Comparison of ENCODE assay signal across 26 cellular contexts in genomic region chr15:47846128-47846868, GRCh38.
DNase-seq lines count a peak whose midpoint lies in the region; ATAC-seq and TF ChIP-seq lines count a peak whose summit lies in the region.
"Had no signal": no experiment of that assay in that cellular context is flagged by ENCODE, and none has a peak within 500 bp of the region (broad histone marks: within the 10 kb centered on the region; RNA-seq: fewer than 3 reads in every experiment).

No MANE protein-coding gene starts in this region.

- CTCF ChIA-PET in HEK293 (lab: Yijun Ruan, JAX), result no interaction called here

- no peak for TF ChIP-seq CTCF in HEK293 (tag by site-specific recombination; IDR thresholded peaks at IDR 0.05)
- TF ChIP-seq CTCF in dorsolateral prefrontal cortex (IDR thresholded peaks at IDR 0.05 in 54 of 56, conservative IDR thresholded peaks at IDR 0.05 in 2 of 56; ENCODE audit: low read depth in 1 of 56, partially characterized antibody in 56 of 56), result peak in 2 of 56 donors; percentile 9 to 24
- TF ChIP-seq CTCF in BE2C (IDR thresholded peaks at IDR 0.05; ENCODE audit: low read depth, low read length), result no peak

- H3K27me3 Mint-ChIP-seq in naive thymus-derived CD8-positive, alpha-beta T cell, result peaks cover 2 to 20% (median 7%) of the 10 kb centered on the region in 5 donors

- H3K36me3 Mint-ChIP-seq in naive thymus-derived CD8-positive, alpha-beta T cell, result no peaks in the 10 kb centered on the region
- H3K36me3 Mint-ChIP-seq: CD8-positive, alpha-beta T cell had no signal

- H3K4me1 ChIP-seq in HEK293 (ENCODE audit: control insufficient read depth, insufficient read depth, low read length), result no peaks in the 10 kb centered on the region
- no peaks in the 10 kb centered on the region for H3K4me1 ChIP-seq in BE2C
- H3K4me1 ChIP-seq: Caco-2, HAP-1 had no signal

- H3K4me3 Mint-ChIP-seq in naive thymus-derived CD8-positive, alpha-beta T cell, result no peak overlapping the region
- H3K4me3 Mint-ChIP-seq: CD8-positive, alpha-beta T cell had no signal

- no peak overlapping the region for H3K27ac Mint-ChIP-seq in naive thymus-derived CD8-positive, alpha-beta T cell
- H3K27ac Mint-ChIP-seq: CD8-positive, alpha-beta T cell had no signal

- no peak overlapping the region for H3K4me3 ChIP-seq in HEK293 (ENCODE audit: low read depth, low read length)
- H3K4me3 ChIP-seq in dorsolateral prefrontal cortex, result no peak overlapping the region
- H3K4me3 ChIP-seq in BE2C (ENCODE audit: low read depth, low read length), result no peak overlapping the region
- H3K4me3 ChIP-seq: GM12878, HAP-1, MG63 had no signal

- H3K36me3 ChIP-seq in HEK293 (ENCODE audit: control insufficient read depth in 2 of 2, insufficient read depth in 1 of 2, low read length in 2 of 2), result no peaks in the 10 kb centered on the region
- H3K36me3 ChIP-seq in BE2C, result no peaks in the 10 kb centered on the region
- H3K36me3 ChIP-seq: HAP-1, MG63 had no signal

- no peak for ATAC-seq in naive thymus-derived CD8-positive, alpha-beta T cell
- ATAC-seq: CD8-positive, alpha-beta T cell; GM12878 had no signal

- H3K27me3 ChIP-seq in dorsolateral prefrontal cortex (no peaks in the 10 kb centered on the region), BE2C (no peaks in the 10 kb centered on the region)
- H3K27me3 ChIP-seq: MG63 had no signal

- H3K9me3 ChIP-seq in HEK293 (ENCODE audit: control insufficient read depth, insufficient read depth, low read depth, low read length) (no peaks in the 10 kb centered on the region), BE2C (no peaks in the 10 kb centered on the region)
- H3K9me3 ChIP-seq: Caco-2, HAP-1, MG63 had no signal

- POLR2A ChIA-PET in HEK293 (lab: Yijun Ruan, JAX), result no interaction called here
- POLR2A ChIA-PET in naive thymus-derived CD8-positive, alpha-beta T cell (lab: Charles Lee), result no interaction called here

- DNase-seq in dorsolateral prefrontal cortex, result peak in 4 of 10 donors; percentile 37 to 65 (median 50)
- peak; percentile 57 for DNase-seq in midbrain (lab: John Stamatoyannopoulos, UW)
- DNase-seq in BE2C, result no peak
- DNase-seq in stimulated activated CD8-positive, alpha-beta memory T cell treated with anti-CD3 and anti-CD28 coated beads, Interleukin-4, amount 100 ng/mL, for 48 hours, result no peak
- no peak for DNase-seq in naive thymus-derived CD8-positive, alpha-beta T cell
- DNase-seq: Caco-2; CD8-positive, alpha-beta T cell; EL; GDM1; GOT3; IMR-90; KG1; MG63; NCI-H1105 treated with DMSO at 0.1 percent for 48 hours; NCI-H146; NCI-H1930; NCI-H2107; NCI-H446; NCI-H526; NCI-H82; NK-92 treated with Interleukin-12 subunit alpha and Interleukin-12 subunit beta, amount 100 ng/mL, for 24 hours; PC-3 had no signal

- no peaks in the 10 kb centered on the region for H3K4me1 Mint-ChIP-seq in naive thymus-derived CD8-positive, alpha-beta T cell

- H3K9me3 Mint-ChIP-seq in naive thymus-derived CD8-positive, alpha-beta T cell, result peaks cover 0 to 9% (median 0%) of the 10 kb centered on the region in 9 donors
- H3K9me3 Mint-ChIP-seq: CD8-positive, alpha-beta T cell had no signal

- intact Hi-C loops in dorsolateral prefrontal cortex (cut with DNase I), result loop anchor here (2.0 to 5.0 kb wide), 2 partner anchors 129 kb away; partner anchors contain the start of gene SEMA6D (in 2 of the 2)

- no peak overlapping the region for H3K27ac ChIP-seq in HEK293 (ENCODE audit: extremely low read depth, low read depth, low read length)
- peak overlapping the region; percentile 34 to 96 (median 84) for H3K27ac ChIP-seq in dorsolateral prefrontal cortex
- H3K27ac ChIP-seq in temporal lobe (ENCODE audit: low read depth, low read length), result peak overlapping the region; percentile 88

TF ChIP-seq in HEK293, 187 proteins besides CTCF, POLR2A, EP300 and RAD21:
- TF ChIP-seq ZNF416 (tag by site-specific recombination; IDR thresholded peaks at IDR 0.05), result no peak
- TF ChIP-seq ZNF513 (tag by site-specific recombination; IDR thresholded peaks at IDR 0.05), result peak; percentile 86
- TF ChIP-seq EGR2 (tag by site-specific recombination; IDR thresholded peaks at IDR 0.05; ENCODE audit: low read depth), result peak; percentile 67; the same call in 1 of the 2 replicates
